In the genomic region with DNA sequence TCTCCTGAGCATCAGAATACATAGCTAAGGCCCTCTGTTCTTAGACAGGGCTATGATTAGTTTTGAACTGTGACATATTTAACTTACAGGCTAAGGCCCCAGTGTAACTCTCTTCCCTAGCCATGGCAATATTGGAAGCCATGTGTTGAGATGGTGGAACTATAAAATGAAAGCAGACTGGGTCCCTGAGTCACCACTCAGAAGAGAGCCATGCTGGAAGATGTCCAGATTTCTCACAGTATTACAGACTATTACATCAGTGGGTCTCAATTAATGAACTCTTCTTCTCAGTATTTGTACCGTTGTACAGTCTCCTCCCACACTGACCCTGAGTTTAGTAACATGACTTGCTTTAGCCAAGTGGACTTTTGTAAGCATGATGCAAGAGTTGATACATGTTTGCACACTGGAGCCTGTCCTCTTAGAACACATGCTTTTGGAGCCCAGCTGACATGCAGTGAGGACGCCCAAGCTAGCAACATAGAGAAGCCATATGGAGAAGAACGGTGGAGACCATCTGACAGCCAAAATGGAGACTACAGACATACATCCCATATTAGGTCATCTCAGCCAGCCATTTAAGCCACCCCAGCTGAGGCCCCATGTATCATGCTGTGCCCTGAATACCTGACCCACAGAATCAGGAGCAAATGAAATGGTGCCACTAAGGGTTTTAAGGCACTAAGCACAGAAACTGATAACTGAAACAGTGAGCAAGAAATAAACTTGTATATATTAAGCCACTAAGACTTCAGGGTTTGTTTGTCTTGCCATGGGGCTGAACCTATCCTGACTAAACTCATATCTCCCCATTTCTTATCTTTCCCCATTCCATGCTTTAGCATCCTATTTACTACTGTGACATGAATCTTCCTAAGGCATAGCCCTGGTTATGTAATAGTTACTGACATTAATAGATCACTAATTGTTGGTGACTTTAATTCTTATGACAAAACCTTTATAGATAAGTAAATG, we compare ENCODE assay signal across 1 cellular context.
TF ChIP-seq lines count a peak whose summit lies in the region.

No MANE protein-coding gene starts in this region.

TF ChIP-seq in HEK293, 187 proteins besides CTCF, POLR2A, EP300 and RAD21 (continued from another document and continues in another):
- TF ChIP-seq, protein P1, sequence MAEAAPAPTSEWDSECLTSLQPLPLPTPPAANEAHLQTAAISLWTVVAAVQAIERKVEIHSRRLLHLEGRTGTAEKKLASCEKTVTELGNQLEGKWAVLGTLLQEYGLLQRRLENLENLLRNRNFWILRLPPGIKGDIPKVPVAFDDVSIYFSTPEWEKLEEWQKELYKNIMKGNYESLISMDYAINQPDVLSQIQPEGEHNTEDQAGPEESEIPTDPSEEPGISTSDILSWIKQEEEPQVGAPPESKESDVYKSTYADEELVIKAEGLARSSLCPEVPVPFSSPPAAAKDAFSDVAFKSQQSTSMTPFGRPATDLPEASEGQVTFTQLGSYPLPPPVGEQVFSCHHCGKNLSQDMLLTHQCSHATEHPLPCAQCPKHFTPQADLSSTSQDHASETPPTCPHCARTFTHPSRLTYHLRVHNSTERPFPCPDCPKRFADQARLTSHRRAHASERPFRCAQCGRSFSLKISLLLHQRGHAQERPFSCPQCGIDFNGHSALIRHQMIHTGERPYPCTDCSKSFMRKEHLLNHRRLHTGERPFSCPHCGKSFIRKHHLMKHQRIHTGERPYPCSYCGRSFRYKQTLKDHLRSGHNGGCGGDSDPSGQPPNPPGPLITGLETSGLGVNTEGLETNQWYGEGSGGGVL (tag by site-specific recombination; IDR thresholded peaks at IDR 0.05): peak; percentile 46; the same call in 1 of the 2 replicates
- TF ChIP-seq ZNF202 (tag by site-specific recombination; IDR thresholded peaks at IDR 0.05; ENCODE audit: borderline replicate concordance) (no peak), ZNF76 (tag by site-specific recombination; IDR thresholded peaks at IDR 0.05; ENCODE audit: borderline replicate concordance, low read depth) (no peak), YY1 (tag by site-specific recombination; IDR thresholded peaks at IDR 0.05) (no peak), ZNF837 (tag by site-specific recombination; IDR thresholded peaks at IDR 0.05) (no peak), GLIS2 (tag by site-specific recombination; IDR thresholded peaks at IDR 0.05) (no peak), GFI1B (tag by site-specific recombination; IDR thresholded peaks at IDR 0.05) (no peak), ZNF530 (tag by site-specific recombination; IDR thresholded peaks at IDR 0.05; ENCODE audit: low read depth) (no peak), ZBTB21 (tag by site-specific recombination; IDR thresholded peaks at IDR 0.05) (0 out of 2 replicates have a peak, but pooled peaks have one; percentile 27), ZNF169 (tag by site-specific recombination; IDR thresholded peaks at IDR 0.05) (no peak), SP3 (tag by site-specific recombination; IDR thresholded peaks at IDR 0.05) (no peak), ZNF114 (tag by site-specific recombination; IDR thresholded peaks at IDR 0.05) (no peak), ZFP41 (tag by site-specific recombination; IDR thresholded peaks at IDR 0.05; ENCODE audit: borderline replicate concordance) (no peak), ZNF324 (tag by site-specific recombination; IDR thresholded peaks at IDR 0.05) (0 out of 2 replicates have a peak, but pooled peaks have one; percentile 14), ZNF707 (tag by site-specific recombination; IDR thresholded peaks at IDR 0.05) (no peak), HOXD13 (CRISPR knock-in tag; IDR thresholded peaks at IDR 0.05; ENCODE audit: borderline replicate concordance) (peak; percentile 48; the same call in 1 of the 2 replicates), ZNF221 (tag by site-specific recombination; IDR thresholded peaks at IDR 0.05; ENCODE audit: borderline replicate concordance) (no peak), ZNF174 (tag by site-specific recombination; IDR thresholded peaks at IDR 0.05) (no peak), ZBTB17 (tag by site-specific recombination; IDR thresholded peaks at IDR 0.05) (no peak), HOXC10 (CRISPR knock-in tag; IDR thresholded peaks at IDR 0.05) (no peak), ZNF701 (tag by site-specific recombination; IDR thresholded peaks at IDR 0.05) (no peak), ZNF670 (tag by site-specific recombination; IDR thresholded peaks at IDR 0.05; ENCODE audit: low read depth) (no peak), KLF10 (tag by site-specific recombination; IDR thresholded peaks at IDR 0.05) (no peak), ZNF354C (tag by site-specific recombination; IDR thresholded peaks at IDR 0.05; ENCODE audit: borderline replicate concordance, low read depth) (no peak), ZFP69B (tag by site-specific recombination; IDR thresholded peaks at IDR 0.05) (0 out of 2 replicates have a peak, but pooled peaks have one; percentile 28), ZNF239 (tag by site-specific recombination; IDR thresholded peaks at IDR 0.05) (no peak), ZNF2 (tag by site-specific recombination; IDR thresholded peaks at IDR 0.05) (no peak)
- TF ChIP-seq, protein P2, sequence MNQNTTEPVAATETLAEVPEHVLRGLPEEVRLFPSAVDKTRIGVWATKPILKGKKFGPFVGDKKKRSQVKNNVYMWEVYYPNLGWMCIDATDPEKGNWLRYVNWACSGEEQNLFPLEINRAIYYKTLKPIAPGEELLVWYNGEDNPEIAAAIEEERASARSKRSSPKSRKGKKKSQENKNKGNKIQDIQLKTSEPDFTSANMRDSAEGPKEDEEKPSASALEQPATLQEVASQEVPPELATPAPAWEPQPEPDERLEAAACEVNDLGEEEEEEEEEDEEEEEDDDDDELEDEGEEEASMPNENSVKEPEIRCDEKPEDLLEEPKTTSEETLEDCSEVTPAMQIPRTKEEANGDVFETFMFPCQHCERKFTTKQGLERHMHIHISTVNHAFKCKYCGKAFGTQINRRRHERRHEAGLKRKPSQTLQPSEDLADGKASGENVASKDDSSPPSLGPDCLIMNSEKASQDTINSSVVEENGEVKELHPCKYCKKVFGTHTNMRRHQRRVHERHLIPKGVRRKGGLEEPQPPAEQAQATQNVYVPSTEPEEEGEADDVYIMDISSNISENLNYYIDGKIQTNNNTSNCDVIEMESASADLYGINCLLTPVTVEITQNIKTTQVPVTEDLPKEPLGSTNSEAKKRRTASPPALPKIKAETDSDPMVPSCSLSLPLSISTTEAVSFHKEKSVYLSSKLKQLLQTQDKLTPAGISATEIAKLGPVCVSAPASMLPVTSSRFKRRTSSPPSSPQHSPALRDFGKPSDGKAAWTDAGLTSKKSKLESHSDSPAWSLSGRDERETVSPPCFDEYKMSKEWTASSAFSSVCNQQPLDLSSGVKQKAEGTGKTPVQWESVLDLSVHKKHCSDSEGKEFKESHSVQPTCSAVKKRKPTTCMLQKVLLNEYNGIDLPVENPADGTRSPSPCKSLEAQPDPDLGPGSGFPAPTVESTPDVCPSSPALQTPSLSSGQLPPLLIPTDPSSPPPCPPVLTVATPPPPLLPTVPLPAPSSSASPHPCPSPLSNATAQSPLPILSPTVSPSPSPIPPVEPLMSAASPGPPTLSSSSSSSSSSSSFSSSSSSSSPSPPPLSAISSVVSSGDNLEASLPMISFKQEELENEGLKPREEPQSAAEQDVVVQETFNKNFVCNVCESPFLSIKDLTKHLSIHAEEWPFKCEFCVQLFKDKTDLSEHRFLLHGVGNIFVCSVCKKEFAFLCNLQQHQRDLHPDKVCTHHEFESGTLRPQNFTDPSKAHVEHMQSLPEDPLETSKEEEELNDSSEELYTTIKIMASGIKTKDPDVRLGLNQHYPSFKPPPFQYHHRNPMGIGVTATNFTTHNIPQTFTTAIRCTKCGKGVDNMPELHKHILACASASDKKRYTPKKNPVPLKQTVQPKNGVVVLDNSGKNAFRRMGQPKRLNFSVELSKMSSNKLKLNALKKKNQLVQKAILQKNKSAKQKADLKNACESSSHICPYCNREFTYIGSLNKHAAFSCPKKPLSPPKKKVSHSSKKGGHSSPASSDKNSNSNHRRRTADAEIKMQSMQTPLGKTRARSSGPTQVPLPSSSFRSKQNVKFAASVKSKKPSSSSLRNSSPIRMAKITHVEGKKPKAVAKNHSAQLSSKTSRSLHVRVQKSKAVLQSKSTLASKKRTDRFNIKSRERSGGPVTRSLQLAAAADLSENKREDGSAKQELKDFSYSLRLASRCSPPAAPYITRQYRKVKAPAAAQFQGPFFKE (tag by site-specific recombination; IDR thresholded peaks at IDR 0.05; ENCODE audit: borderline replicate concordance): no peak
- TF ChIP-seq, protein P3, sequence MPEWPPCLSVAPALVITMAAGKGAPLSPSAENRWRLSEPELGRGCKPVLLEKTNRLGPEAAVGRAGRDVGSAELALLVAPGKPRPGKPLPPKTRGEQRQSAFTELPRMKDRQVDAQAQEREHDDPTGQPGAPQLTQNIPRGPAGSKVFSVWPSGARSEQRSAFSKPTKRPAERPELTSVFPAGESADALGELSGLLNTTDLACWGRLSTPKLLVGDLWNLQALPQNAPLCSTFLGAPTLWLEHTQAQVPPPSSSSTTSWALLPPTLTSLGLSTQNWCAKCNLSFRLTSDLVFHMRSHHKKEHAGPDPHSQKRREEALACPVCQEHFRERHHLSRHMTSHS (tag by site-specific recombination; IDR thresholded peaks at IDR 0.05): no peak
- TF ChIP-seq, protein P4, sequence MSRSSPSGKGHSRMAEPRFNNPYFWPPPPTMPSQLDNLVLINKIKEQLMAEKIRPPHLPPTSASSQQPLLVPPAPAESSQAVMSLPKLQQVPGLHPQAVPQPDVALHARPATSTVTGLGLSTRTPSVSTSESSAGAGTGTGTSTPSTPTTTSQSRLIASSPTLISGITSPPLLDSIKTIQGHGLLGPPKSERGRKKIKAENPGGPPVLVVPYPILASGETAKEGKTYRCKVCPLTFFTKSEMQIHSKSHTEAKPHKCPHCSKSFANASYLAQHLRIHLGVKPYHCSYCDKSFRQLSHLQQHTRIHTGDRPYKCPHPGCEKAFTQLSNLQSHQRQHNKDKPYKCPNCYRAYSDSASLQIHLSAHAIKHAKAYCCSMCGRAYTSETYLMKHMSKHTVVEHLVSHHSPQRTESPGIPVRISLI (tag by site-specific recombination; IDR thresholded peaks at IDR 0.05): no peak
- TF ChIP-seq, protein P5, sequence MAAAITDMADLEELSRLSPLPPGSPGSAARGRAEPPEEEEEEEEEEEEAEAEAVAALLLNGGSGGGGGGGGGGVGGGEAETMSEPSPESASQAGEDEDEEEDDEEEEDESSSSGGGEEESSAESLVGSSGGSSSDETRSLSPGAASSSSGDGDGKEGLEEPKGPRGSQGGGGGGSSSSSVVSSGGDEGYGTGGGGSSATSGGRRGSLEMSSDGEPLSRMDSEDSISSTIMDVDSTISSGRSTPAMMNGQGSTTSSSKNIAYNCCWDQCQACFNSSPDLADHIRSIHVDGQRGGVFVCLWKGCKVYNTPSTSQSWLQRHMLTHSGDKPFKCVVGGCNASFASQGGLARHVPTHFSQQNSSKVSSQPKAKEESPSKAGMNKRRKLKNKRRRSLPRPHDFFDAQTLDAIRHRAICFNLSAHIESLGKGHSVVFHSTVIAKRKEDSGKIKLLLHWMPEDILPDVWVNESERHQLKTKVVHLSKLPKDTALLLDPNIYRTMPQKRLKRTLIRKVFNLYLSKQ (tag by site-specific recombination; IDR thresholded peaks at IDR 0.05; ENCODE audit: borderline replicate concordance): no peak
- TF ChIP-seq, protein P6, sequence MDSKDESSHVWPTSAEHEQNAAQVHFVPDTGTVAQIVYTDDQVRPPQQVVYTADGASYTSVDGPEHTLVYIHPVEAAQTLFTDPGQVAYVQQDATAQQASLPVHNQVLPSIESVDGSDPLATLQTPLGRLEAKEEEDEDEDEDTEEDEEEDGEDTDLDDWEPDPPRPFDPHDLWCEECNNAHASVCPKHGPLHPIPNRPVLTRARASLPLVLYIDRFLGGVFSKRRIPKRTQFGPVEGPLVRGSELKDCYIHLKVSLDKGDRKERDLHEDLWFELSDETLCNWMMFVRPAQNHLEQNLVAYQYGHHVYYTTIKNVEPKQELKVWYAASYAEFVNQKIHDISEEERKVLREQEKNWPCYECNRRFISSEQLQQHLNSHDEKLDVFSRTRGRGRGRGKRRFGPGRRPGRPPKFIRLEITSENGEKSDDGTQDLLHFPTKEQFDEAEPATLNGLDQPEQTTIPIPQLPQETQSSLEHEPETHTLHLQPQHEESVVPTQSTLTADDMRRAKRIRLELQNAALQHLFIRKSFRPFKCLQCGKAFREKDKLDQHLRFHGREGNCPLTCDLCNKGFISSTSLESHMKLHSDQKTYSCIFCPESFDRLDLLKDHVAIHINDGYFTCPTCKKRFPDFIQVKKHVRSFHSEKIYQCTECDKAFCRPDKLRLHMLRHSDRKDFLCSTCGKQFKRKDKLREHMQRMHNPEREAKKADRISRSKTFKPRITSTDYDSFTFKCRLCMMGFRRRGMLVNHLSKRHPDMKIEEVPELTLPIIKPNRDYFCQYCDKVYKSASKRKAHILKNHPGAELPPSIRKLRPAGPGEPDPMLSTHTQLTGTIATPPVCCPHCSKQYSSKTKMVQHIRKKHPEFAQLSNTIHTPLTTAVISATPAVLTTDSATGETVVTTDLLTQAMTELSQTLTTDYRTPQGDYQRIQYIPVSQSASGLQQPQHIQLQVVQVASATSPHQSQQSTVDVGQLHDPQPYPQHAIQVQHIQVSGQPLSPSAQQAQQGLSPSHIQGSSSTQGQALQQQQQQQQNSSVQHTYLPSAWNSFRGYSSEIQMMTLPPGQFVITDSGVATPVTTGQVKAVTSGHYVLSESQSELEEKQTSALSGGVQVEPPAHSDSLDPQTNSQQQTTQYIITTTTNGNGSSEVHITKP (tag by site-specific recombination; IDR thresholded peaks at IDR 0.05): 0 out of 2 replicates have a peak, but pooled peaks have one; percentile 21
- TF ChIP-seq, protein P7, sequence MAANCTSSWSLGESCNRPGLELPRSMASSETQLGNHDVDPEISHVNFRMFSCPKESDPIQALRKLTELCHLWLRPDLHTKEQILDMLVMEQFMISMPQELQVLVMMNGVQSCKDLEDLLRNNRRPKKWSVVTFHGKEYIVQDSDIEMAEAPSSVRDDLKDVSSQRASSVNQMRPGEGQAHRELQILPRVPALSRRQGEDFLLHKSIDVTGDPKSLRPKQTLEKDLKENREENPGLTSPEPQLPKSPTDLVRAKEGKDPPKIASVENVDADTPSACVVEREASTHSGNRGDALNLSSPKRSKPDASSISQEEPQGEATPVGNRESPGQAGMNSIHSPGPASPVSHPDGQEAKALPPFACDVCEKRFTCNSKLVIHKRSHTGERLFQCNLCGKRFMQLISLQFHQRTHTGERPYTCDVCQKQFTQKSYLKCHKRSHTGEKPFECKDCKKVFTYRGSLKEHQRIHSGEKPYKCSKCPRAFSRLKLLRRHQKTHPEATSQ (tag by site-specific recombination; IDR thresholded peaks at IDR 0.05): no peak
- TF ChIP-seq, protein P8, sequence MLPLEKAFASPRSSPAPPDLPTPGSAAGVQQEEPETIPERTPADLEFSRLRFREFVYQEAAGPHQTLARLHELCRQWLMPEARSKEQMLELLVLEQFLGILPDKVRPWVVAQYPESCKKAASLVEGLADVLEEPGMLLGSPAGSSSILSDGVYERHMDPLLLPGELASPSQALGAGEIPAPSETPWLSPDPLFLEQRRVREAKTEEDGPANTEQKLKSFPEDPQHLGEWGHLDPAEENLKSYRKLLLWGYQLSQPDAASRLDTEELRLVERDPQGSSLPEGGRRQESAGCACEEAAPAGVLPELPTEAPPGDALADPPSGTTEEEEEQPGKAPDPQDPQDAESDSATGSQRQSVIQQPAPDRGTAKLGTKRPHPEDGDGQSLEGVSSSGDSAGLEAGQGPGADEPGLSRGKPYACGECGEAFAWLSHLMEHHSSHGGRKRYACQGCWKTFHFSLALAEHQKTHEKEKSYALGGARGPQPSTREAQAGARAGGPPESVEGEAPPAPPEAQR (tag by site-specific recombination; IDR thresholded peaks at IDR 0.05): peak; percentile 60; the same call in 1 of the 2 replicates
